Comparison of ENCODE assay signal across 1 cellular context in the genomic region with DNA sequence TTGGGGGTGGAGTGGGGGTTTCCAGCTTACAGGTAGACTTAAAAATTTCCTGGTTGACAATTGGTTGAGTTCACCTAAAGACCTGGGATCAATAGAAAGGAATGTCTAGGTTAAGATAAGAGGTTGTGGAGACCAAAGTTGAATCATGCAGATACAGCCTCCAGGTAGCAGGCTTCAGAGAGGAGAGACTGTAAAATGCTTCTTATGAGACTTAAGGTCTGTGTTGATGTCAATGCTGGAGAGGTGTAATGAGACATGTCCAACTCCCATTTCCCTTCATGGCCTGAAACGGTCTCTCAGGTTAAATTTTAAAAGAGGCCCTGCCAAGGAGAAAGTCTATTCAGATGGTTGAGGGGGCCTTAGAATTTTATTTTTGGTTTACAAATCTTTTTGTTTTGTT.
TF ChIP-seq lines count a peak whose summit lies in the region.

No MANE protein-coding gene starts in this region.

TF ChIP-seq in HCT116, 20 proteins besides CTCF, POLR2A, EP300 and RAD21 (continued from another document):
- TF ChIP-seq REST (IDR thresholded peaks at IDR 0.05; ENCODE audit: low read depth) (no peak), ZFX (IDR thresholded peaks at IDR 0.05) (no peak), SRF (IDR thresholded peaks at IDR 0.05; ENCODE audit: low read depth) (no peak), EZH2phosphoT487 (IDR thresholded peaks at IDR 0.05; ENCODE audit: borderline replicate concordance) (no peak), TCF7L2 (IDR thresholded peaks at IDR 0.05; ENCODE audit: borderline replicate concordance, extremely low read depth, insufficient read depth, insufficient read length) (no peak), YY1 (IDR thresholded peaks at IDR 0.05; ENCODE audit: extremely low read depth, insufficient replicate concordance, low read depth, low read length) (no peak), ZNF274 (IDR thresholded peaks at IDR 0.05; ENCODE audit: low read depth, low read length) (no peak), ATF3 (IDR thresholded peaks at IDR 0.05) (no peak), SP1 (IDR thresholded peaks at IDR 0.05; ENCODE audit: low read depth) (no peak)
